23 cellular contexts compared by ENCODE assay signal in genomic region chr2:68537872-68538271, GRCh38.
A peak's percentile ranks its signal among the peaks of the same experiment; 100 is the strongest.
DNase-seq lines count a peak whose midpoint lies in the region; ATAC-seq, FAIRE-seq and TF ChIP-seq lines count a peak whose summit lies in the region.
"Had no signal": no experiment of that assay in that cellular context is flagged by ENCODE, and none has a peak within 500 bp of the region (broad histone marks: within the 10 kb centered on the region; RNA-seq: fewer than 3 reads in every experiment).

No MANE protein-coding gene starts in this region.

- DNase-seq in activated CD4-positive, alpha-beta memory T cell treated with anti-CD3 and anti-CD28 coated beads for 36 hours: peak; percentile 17
- DNase-seq in activated CD4-positive, alpha-beta memory T cell treated with anti-CD3 and anti-CD28 coated beads, Interleukin-2, amount 10 ng/mL, durations not matched to agents 7 days and 5 days: no peak
- DNase-seq in NB4 (ENCODE audit: low read depth): peak; percentile 78
- DNase-seq in choroid plexus epithelial cell (ENCODE audit: low read depth): peak; percentile 1
- no peak for DNase-seq in upper lobe of right lung
- no peak for DNase-seq in NCI-H526 treated with DMSO at 0.1 percent for 48 hours (lab: John Stamatoyannopoulos, UW)
- no peak for DNase-seq in medulla oblongata (ENCODE audit: extremely low spot score)
- no peak for DNase-seq in HepG2 (ENCODE audit: low spot score)
- DNase-seq: activated naive CD8-positive, alpha-beta T cell treated with anti-CD3 and anti-CD28 coated beads, Interleukin-2, amount 50 U/mL, for 24 hours; effector memory CD8-positive, alpha-beta T cell; HFFc6; hypothalamus; kidney glomerular epithelial cell; NCI-H1048; NCI-H69; SW 1271 had no signal

- TF ChIP-seq CTCF in NB4 (IDR thresholded peaks at IDR 0.05; ENCODE audit: low read depth, low read length) (no peak), choroid plexus epithelial cell (conservative IDR thresholded peaks at IDR 0.05; ENCODE audit: low read depth, low read length) (no peak), upper lobe of right lung (IDR thresholded peaks at IDR 0.05) (no peak), HepG2 (CRISPR knock-in tag; IDR thresholded peaks at IDR 0.05) (no peak)

- H2AFZ ChIP-seq in HepG2 (ENCODE audit: low read length): no peak overlapping the region
- H2AFZ ChIP-seq: neural progenitor cell had no signal

- no peak for TF ChIP-seq EP300 in HepG2 (IDR thresholded peaks at IDR 0.05; ENCODE audit: low read depth in 2 of 2, low read length in 2 of 2)
- TF ChIP-seq EP300 in HepG2 (CRISPR knock-in tag; IDR thresholded peaks at IDR 0.05; ENCODE audit: borderline replicate concordance): no peak

- ATAC-seq in upper lobe of right lung (peak; percentile 43), HepG2 (no peak)
- ATAC-seq: activated naive CD8-positive, alpha-beta T cell treated with anti-CD3 and anti-CD28 coated beads, Interleukin-2, amount 50 U/mL, for 24 hours; effector memory CD8-positive, alpha-beta T cell had no signal

- H3K9me3 ChIP-seq in upper lobe of right lung: no peaks in the 10 kb centered on the region
- no peaks in the 10 kb centered on the region for H3K9me3 ChIP-seq in HepG2 (ENCODE audit: low read length)

- peaks cover 8% of the 10 kb centered on the region for H3K36me3 Mint-ChIP-seq in activated CD4-positive, alpha-beta memory T cell treated with anti-CD3 and anti-CD28 coated beads for 36 hours
- no peaks in the 10 kb centered on the region for H3K36me3 Mint-ChIP-seq in activated CD4-positive, alpha-beta memory T cell treated with anti-CD3 and anti-CD28 coated beads, Interleukin-2, amount 10 ng/mL, durations not matched to agents 7 days and 5 days (ENCODE audit: low read depth)
- H3K36me3 Mint-ChIP-seq: mesothelial cell of epicardium, neural progenitor cell, type B pancreatic cell had no signal

- CTCF ChIA-PET in activated CD4-positive, alpha-beta memory T cell treated with anti-CD3 and anti-CD28 coated beads for 36 hours (lab: Charles Lee): no interaction called here
- CTCF ChIA-PET in activated CD4-positive, alpha-beta memory T cell treated with anti-CD3 and anti-CD28 coated beads, Interleukin-2, amount 10 ng/mL, durations not matched to agents 7 days and 5 days (lab: Charles Lee): no interaction called here
- CTCF ChIA-PET in HepG2 (lab: Yijun Ruan, JAX; ENCODE audit: low intra/inter-chr PET ratio, low total read pairs): no interaction called here

- H3K4me1 ChIP-seq in upper lobe of right lung (no peaks in the 10 kb centered on the region), HepG2 (ENCODE audit: insufficient read depth, low read length) (no peaks in the 10 kb centered on the region)
- H3K4me1 ChIP-seq: neural progenitor cell had no signal

- POLR2A ChIA-PET in activated CD4-positive, alpha-beta memory T cell treated with anti-CD3 and anti-CD28 coated beads for 36 hours (lab: Charles Lee): no interaction called here
- POLR2A ChIA-PET in activated CD4-positive, alpha-beta memory T cell treated with anti-CD3 and anti-CD28 coated beads, Interleukin-2, amount 10 ng/mL, durations not matched to agents 7 days and 5 days (lab: Charles Lee): no interaction called here
- POLR2A ChIA-PET in HepG2 (lab: Yijun Ruan, JAX): no interaction called here

- no peak overlapping the region for H3K4me3 Mint-ChIP-seq in activated CD4-positive, alpha-beta memory T cell treated with anti-CD3 and anti-CD28 coated beads for 36 hours
- H3K4me3 Mint-ChIP-seq in activated CD4-positive, alpha-beta memory T cell treated with anti-CD3 and anti-CD28 coated beads, Interleukin-2, amount 10 ng/mL, durations not matched to agents 7 days and 5 days: no peak overlapping the region
- H3K4me3 Mint-ChIP-seq: activated naive CD8-positive, alpha-beta T cell treated with anti-CD3 and anti-CD28 coated beads, Interleukin-2, amount 50 U/mL, for 24 hours; effector memory CD8-positive, alpha-beta T cell; HFFc6; mesothelial cell of epicardium; neural progenitor cell; stimulated activated naive CD8-positive, alpha-beta T cell treated with anti-CD3 and anti-CD28 coated beads, Interleukin-15, Interleukin-2, amounts not matched to agents 100 ng/mL and 50 ng/mL, for 24 hours; type B pancreatic cell had no signal

- H3K27me3 ChIP-seq in upper lobe of right lung: no peaks in the 10 kb centered on the region
- H3K27me3 ChIP-seq in HepG2 (ENCODE audit: control insufficient read depth in 1 of 2, insufficient read depth in 2 of 2, low read length in 2 of 2): no peaks in the 10 kb centered on the region
- H3K27me3 ChIP-seq: cardiac muscle cell, neural progenitor cell had no signal

- H3K9me3 Mint-ChIP-seq in activated CD4-positive, alpha-beta memory T cell treated with anti-CD3 and anti-CD28 coated beads for 36 hours: peaks cover 2% of the 10 kb centered on the region
- no peaks in the 10 kb centered on the region for H3K9me3 Mint-ChIP-seq in activated CD4-positive, alpha-beta memory T cell treated with anti-CD3 and anti-CD28 coated beads, Interleukin-2, amount 10 ng/mL, durations not matched to agents 7 days and 5 days
- H3K9me3 Mint-ChIP-seq: activated naive CD8-positive, alpha-beta T cell treated with anti-CD3 and anti-CD28 coated beads, Interleukin-2, amount 50 U/mL, for 24 hours; effector memory CD8-positive, alpha-beta T cell; HFFc6; neural progenitor cell; stimulated activated naive CD8-positive, alpha-beta T cell treated with anti-CD3 and anti-CD28 coated beads, Interleukin-15, Interleukin-2, amounts not matched to agents 100 ng/mL and 50 ng/mL, for 24 hours; type B pancreatic cell had no signal

- H3K4me3 ChIP-seq in NB4 (ENCODE audit: low read depth, low read length): no peak overlapping the region
- no peak overlapping the region for H3K4me3 ChIP-seq in choroid plexus epithelial cell (ENCODE audit: low read depth, low read length)
- no peak overlapping the region for H3K4me3 ChIP-seq in upper lobe of right lung
- no peak overlapping the region for H3K4me3 ChIP-seq in HepG2 (replicated peaks in 1 of 3; ENCODE audit: insufficient read depth in 1 of 3, low read depth in 2 of 3, low read length in 3 of 3)
- H3K4me3 ChIP-seq: cardiac muscle cell, neural progenitor cell had no signal

- H4K20me1 ChIP-seq in HepG2 (ENCODE audit: insufficient read depth, low read length): no peaks in the 10 kb centered on the region

- H3K27me3 Mint-ChIP-seq in activated CD4-positive, alpha-beta memory T cell treated with anti-CD3 and anti-CD28 coated beads for 36 hours: no peaks in the 10 kb centered on the region
- H3K27me3 Mint-ChIP-seq in activated CD4-positive, alpha-beta memory T cell treated with anti-CD3 and anti-CD28 coated beads, Interleukin-2, amount 10 ng/mL, durations not matched to agents 7 days and 5 days: no peaks in the 10 kb centered on the region
- H3K27me3 Mint-ChIP-seq: activated naive CD8-positive, alpha-beta T cell treated with anti-CD3 and anti-CD28 coated beads, Interleukin-2, amount 50 U/mL, for 24 hours; effector memory CD8-positive, alpha-beta T cell; stimulated activated naive CD8-positive, alpha-beta T cell treated with anti-CD3 and anti-CD28 coated beads, Interleukin-15, Interleukin-2, amounts not matched to agents 100 ng/mL and 50 ng/mL, for 24 hours; type B pancreatic cell had no signal

- no peak overlapping the region for H3K4me2 ChIP-seq in HepG2 (ENCODE audit: low read depth, low read length)
- H3K4me2 ChIP-seq: neural progenitor cell had no signal

- no peaks in the 10 kb centered on the region for H3K36me3 ChIP-seq in upper lobe of right lung
- no peaks in the 10 kb centered on the region for H3K36me3 ChIP-seq in HepG2 (replicated peaks in 1 of 2; ENCODE audit: control insufficient read depth in 1 of 2, insufficient read depth in 2 of 2, low read length in 2 of 2)
- H3K36me3 ChIP-seq: cardiac muscle cell, neural progenitor cell had no signal

- intact Hi-C loops in activated CD4-positive, alpha-beta memory T cell treated with anti-CD3 and anti-CD28 coated beads for 36 hours (cut with micrococcal nuclease): no loop called here
- intact Hi-C loops in upper lobe of right lung (cut with DNase I) (no loop called here), HepG2 (cut with micrococcal nuclease; ENCODE audit: unreplicated experiment) (no loop called here)

- no peak for TF ChIP-seq RAD21 in HepG2 (CRISPR knock-in tag; IDR thresholded peaks at IDR 0.05)

- TF ChIP-seq POLR2A in NB4 (IDR thresholded peaks at IDR 0.05; ENCODE audit: extremely low read depth, insufficient read length): no peak
- no peak for TF ChIP-seq POLR2A in HepG2 (IDR thresholded peaks at IDR 0.05; ENCODE audit: insufficient read depth in 1 of 2, low read depth in 2 of 2, low read length in 2 of 2)

- H3K79me2 ChIP-seq in HepG2 (ENCODE audit: insufficient read depth, low read length): no peaks in the 10 kb centered on the region

- no peak overlapping the region for H3K27ac Mint-ChIP-seq in activated CD4-positive, alpha-beta memory T cell treated with anti-CD3 and anti-CD28 coated beads for 36 hours
- H3K27ac Mint-ChIP-seq in activated CD4-positive, alpha-beta memory T cell treated with anti-CD3 and anti-CD28 coated beads, Interleukin-2, amount 10 ng/mL, durations not matched to agents 7 days and 5 days: no peak overlapping the region
- H3K27ac Mint-ChIP-seq: activated naive CD8-positive, alpha-beta T cell treated with anti-CD3 and anti-CD28 coated beads, Interleukin-2, amount 50 U/mL, for 24 hours; effector memory CD8-positive, alpha-beta T cell; HFFc6; mesothelial cell of epicardium; neural progenitor cell; stimulated activated naive CD8-positive, alpha-beta T cell treated with anti-CD3 and anti-CD28 coated beads, Interleukin-15, Interleukin-2, amounts not matched to agents 100 ng/mL and 50 ng/mL, for 24 hours; type B pancreatic cell had no signal

- BruUV-seq in HepG2 (replicated peaks; lab: Mats Ljungman, UMichigan): no TSS peak

- H3K9ac ChIP-seq in HepG2 (ENCODE audit: insufficient read depth, low read depth, low read length): no peak overlapping the region
- H3K9ac ChIP-seq: neural progenitor cell had no signal

- FAIRE-seq in HepG2 (lab: Jason Lieb, UNC): no peak
- FAIRE-seq: A204.1, RCC 7860 had no signal

- H3K27ac ChIP-seq in upper lobe of right lung: no peak overlapping the region
- H3K27ac ChIP-seq in HepG2 (ENCODE audit: extremely low read length, insufficient read depth, low read length): no peak overlapping the region
- H3K27ac ChIP-seq: cardiac muscle cell, neural progenitor cell had no signal

- WGBS in HepG2 (ENCODE audit: low lambda C conversion rate): 67% methylated on average over 2 of the region's 2 CpGs

- in situ Hi-C loops in HepG2 (cut with HindIII; ENCODE audit: extremely low pct_ligation_motif_present, low pct_unique_long_range_greater_than_20kb): no loop called here

- peaks cover 3% of the 10 kb centered on the region for H3K4me1 Mint-ChIP-seq in activated CD4-positive, alpha-beta memory T cell treated with anti-CD3 and anti-CD28 coated beads for 36 hours (ENCODE audit: low read depth)
- peaks cover 14% of the 10 kb centered on the region for H3K4me1 Mint-ChIP-seq in activated CD4-positive, alpha-beta memory T cell treated with anti-CD3 and anti-CD28 coated beads, Interleukin-2, amount 10 ng/mL, durations not matched to agents 7 days and 5 days
- H3K4me1 Mint-ChIP-seq: activated naive CD8-positive, alpha-beta T cell treated with anti-CD3 and anti-CD28 coated beads, Interleukin-2, amount 50 U/mL, for 24 hours; mesothelial cell of epicardium; neural progenitor cell had no signal

TF ChIP-seq in HepG2, 621 proteins besides CTCF, POLR2A, EP300 and RAD21 (continues in another document):
- TF ChIP-seq LCORL (IDR thresholded peaks at IDR 0.05): no peak
- TF ChIP-seq LCORL (CRISPR knock-in tag; IDR thresholded peaks at IDR 0.05): no peak
- no peak for TF ChIP-seq FOXJ3 (CRISPR knock-in tag; IDR thresholded peaks at IDR 0.05; ENCODE audit: borderline replicate concordance)

Comparison
In these comparisons a context has a peak if more than half of its experiments do, and no peak if none do; other contexts are left out.
1. DNase-seq: peak in activated CD4-positive, alpha-beta memory T cell treated with anti-CD3 and anti-CD28 coated beads for 36 hours (single experiment), NB4 (single experiment) and choroid plexus epithelial cell (single experiment); none in activated CD4-positive, alpha-beta memory T cell treated with anti-CD3 and anti-CD28 coated beads, Interleukin-2, amount 10 ng/mL, durations not matched to agents 7 days and 5 days (single experiment), upper lobe of right lung (single experiment), NCI-H526 treated with DMSO at 0.1 percent for 48 hours (single experiment), medulla oblongata (single experiment) and HepG2 (single experiment).